8 cellular contexts compared by ENCODE assay signal in the genomic region with DNA sequence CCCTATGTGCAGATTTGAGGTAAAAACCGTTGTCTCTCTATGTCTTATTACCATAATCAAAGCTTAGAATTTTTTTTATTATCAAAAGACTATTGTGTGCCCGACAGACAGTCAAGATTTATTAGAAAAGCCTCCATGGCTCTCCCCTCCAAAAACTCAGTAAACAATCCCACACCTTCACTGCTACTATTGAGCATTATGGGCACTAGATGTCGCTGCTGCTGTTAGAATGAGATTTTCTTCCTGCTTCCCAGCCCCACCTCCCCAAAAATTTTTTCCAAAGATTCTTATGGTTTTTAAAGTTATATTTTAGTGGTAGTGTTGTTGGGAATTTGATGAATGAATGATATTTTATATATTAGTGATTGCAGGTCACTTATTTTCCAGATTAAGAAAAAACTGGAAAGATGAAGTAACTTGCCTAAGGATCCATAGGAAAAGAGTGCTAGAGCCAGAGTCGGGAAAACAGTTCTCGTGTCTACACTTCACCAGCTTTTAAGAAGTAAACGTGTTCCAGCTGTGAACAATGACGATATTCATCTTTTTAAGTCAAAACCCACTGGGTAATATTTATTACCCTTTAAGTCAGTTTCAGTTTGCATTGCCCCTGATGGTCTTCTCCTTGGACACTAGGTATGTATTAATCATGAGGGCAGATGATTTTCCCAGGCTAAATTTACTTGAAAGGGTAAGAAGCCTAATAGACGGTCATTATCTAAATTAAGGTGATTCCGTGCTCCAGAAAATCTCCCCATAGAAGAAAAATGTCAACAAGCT. TPM values are rescaled to one million over a fixed set of nuclear protein-coding genes. Genes with fewer than 3 reads are reported as not detected.
DNase-seq lines count a peak whose midpoint lies in the region; ATAC-seq and TF ChIP-seq lines count a peak whose summit lies in the region.

No MANE protein-coding gene starts in this region.

- DNase-seq in DMS 273 (lab: John Stamatoyannopoulos, UW; ENCODE audit: unreplicated experiment): peak; percentile 70
- DNase-seq in DMS 273 treated with DMSO at 0.1 percent for 48 hours (lab: John Stamatoyannopoulos, UW): no peak
- DNase-seq in Peyer's patch: no peak
- DNase-seq in fibroblast of gingiva (ENCODE audit: low read depth): peak; percentile 30
- no peak for DNase-seq in sciatic nerve (ENCODE audit: low spot score)
- no peak for DNase-seq in T-cell
- DNase-seq in activated gamma-delta T cell treated with Interleukin-2 at 50 U/mL for 16 hours: no peak

- CTCF ChIA-PET in T-cell (lab: Charles Lee): no interaction called here

- H3K4me3 ChIP-seq in Peyer's patch: no peak overlapping the region

- POLR2A ChIA-PET in T-cell (lab: Charles Lee): no interaction called here

- H3K27ac Mint-ChIP-seq in T-cell: no peak overlapping the region

- intact Hi-C loops in sciatic nerve (cut with DNase I): loop anchor here (10.0 kb wide), 1 partner anchor 1460 kb away; no protein-coding TSS in a partner anchor

- no peaks in the 10 kb centered on the region for H3K4me1 Mint-ChIP-seq in T-cell

- H3K4me3 Mint-ChIP-seq in T-cell: no peak overlapping the region

- H3K27me3 ChIP-seq in Peyer's patch: peaks cover 0 to 22% of the 10 kb centered on the region in 2 donors

- peak in 4 of 6 experiments; percentile 29 to 61 (median 54) for TF ChIP-seq CTCF in Peyer's patch (IDR thresholded peaks at IDR 0.05)

- no peaks in the 10 kb centered on the region for H3K9me3 ChIP-seq in Peyer's patch

- no peak for TF ChIP-seq POLR2A in Peyer's patch (IDR thresholded peaks at IDR 0.05)

- H3K27ac ChIP-seq in Peyer's patch: no peak overlapping the region

- H3K36me3 Mint-ChIP-seq in T-cell: no peaks in the 10 kb centered on the region

- H3K4me1 ChIP-seq in Peyer's patch: no peaks in the 10 kb centered on the region

- H3K36me3 ChIP-seq in Peyer's patch: no peaks in the 10 kb centered on the region

- H3K27me3 Mint-ChIP-seq in T-cell: peaks cover 37 to 57% of the 10 kb centered on the region in 2 donors

- peaks cover 0 to 15% (median 7%) of the 10 kb centered on the region in 3 donors for H3K9me3 Mint-ChIP-seq in T-cell

- ATAC-seq in HG03354 (IDR thresholded peaks at IDR 0.05; ENCODE audit: poor library complexity, severe bottlenecking, unreplicated experiment): peak; percentile 56
- peak; percentile 51 for ATAC-seq in sciatic nerve
- ATAC-seq in T-cell (replicated peaks in 1 of 4): no peak

RNA-seq across cellular contexts. Expression of a gene that starts 12.2 kb away (rescaled TPM):
- total RNA-seq in Peyer's patch: not detected
- 0.09 TPM for total RNA-seq in sciatic nerve
- total RNA-seq in T-cell: not detected

Comparison
In these comparisons a context has a peak if more than half of its experiments do, and no peak if none do; other contexts are left out.
1. DNase-seq: peak in DMS 273 (single experiment) and fibroblast of gingiva (single experiment); none in DMS 273 treated with DMSO at 0.1 percent for 48 hours (single experiment), Peyer's patch (0 of 3), sciatic nerve (single experiment), T-cell (0 of 34) and activated gamma-delta T cell treated with Interleukin-2 at 50 U/mL for 16 hours (single experiment).
2. ATAC-seq: peak in HG03354 (single experiment) and sciatic nerve (single experiment); none in T-cell (0 of 4).